In genomic region chr20:31680286-31681127, GRCh38 we compare ENCODE assay signal across 11 cellular contexts. TPM values are rescaled to one million over a fixed set of nuclear protein-coding genes. Genes with fewer than 3 reads are reported as not detected.
DNase-seq lines count a peak whose midpoint lies in the region; ATAC-seq and TF ChIP-seq lines count a peak whose summit lies in the region.
"Had no signal": no experiment of that assay in that cellular context is flagged by ENCODE, and none has a peak within 500 bp of the region (broad histone marks: within the 10 kb centered on the region; RNA-seq: fewer than 3 reads in every experiment).

No MANE protein-coding gene starts in this region.

- H4K91ac ChIP-seq in IMR-90 (ENCODE audit: insufficient read depth, low read depth, low read length), result peak overlapping the region; percentile 9; the same call in 1 of the 2 replicates

- no peak overlapping the region for H2AFZ ChIP-seq in IMR-90 (replicated peaks; ENCODE audit: low read length, poor library complexity)

- TF ChIP-seq RAD21 in IMR-90 (IDR thresholded peaks at IDR 0.05; ENCODE audit: low read length), result no peak

- H3K4ac ChIP-seq in IMR-90 (ENCODE audit: low read depth, low read length), result peak overlapping the region; percentile 15; the same call in 1 of the 2 replicates

- no peak for TF ChIP-seq POLR2A in IMR-90 (IDR thresholded peaks at IDR 0.05; ENCODE audit: low read depth, low read length)

- 0 out of 2 replicates have a peak overlapping the region, but pooled peaks have one; percentile 29 for H3K14ac ChIP-seq in IMR-90 (replicated peaks; ENCODE audit: low read depth, low read length)

- intact Hi-C loops in CD4-positive, alpha-beta T cell (cut with DNase I, micrococcal nuclease), result no loop called here
- intact Hi-C loops in IMR-90 (cut with micrococcal nuclease), result no loop called here

- in situ Hi-C loops in IMR-90 (cut with MboI; ENCODE audit: low sequenced_read_pairs), result no loop called here
- in situ Hi-C loops in brain microvascular endothelial cell (cut with HindIII; ENCODE audit: low pct_ligation_motif_present, low sequenced_read_pairs), result no loop called here

- peaks cover 56 to 89% of the 10 kb centered on the region in 2 experiments for H3K79me1 ChIP-seq in IMR-90 (ENCODE audit: low read depth in 1 of 2, low read length in 2 of 2)

- H3K4me1 Mint-ChIP-seq in CD4-positive, alpha-beta T cell (ENCODE audit: low read depth), result peaks cover 94% of the 10 kb centered on the region
- peaks cover 81% of the 10 kb centered on the region for H3K4me1 Mint-ChIP-seq in activated naive CD8-positive, alpha-beta T cell treated with anti-CD3 and anti-CD28 coated beads, Interleukin-2, amount 10 ng/mL, durations not matched to agents 7 days and 5 days
- H3K4me1 Mint-ChIP-seq in neural crest cell, result peaks cover 8% of the 10 kb centered on the region

- H3K27me3 ChIP-seq in CD4-positive, alpha-beta T cell (ENCODE audit: control insufficient read depth, insufficient read depth, low read length), result no peaks in the 10 kb centered on the region
- H3K27me3 ChIP-seq in IMR-90 (ENCODE audit: control insufficient read depth, insufficient read depth, low read length) (no peaks in the 10 kb centered on the region), brain microvascular endothelial cell (replicated peaks) (no peaks in the 10 kb centered on the region)

- CTCF ChIA-PET in CD4-positive, alpha-beta T cell (lab: Charles Lee), result interaction anchor here (1.8 kb wide), 1 partner anchor 19 kb away, joined by 8 read pairs; no protein-coding TSS in a partner anchor
- CTCF ChIA-PET in IMR-90 (lab: Yijun Ruan, JAX), result no interaction called here

- no peak overlapping the region for H4K8ac ChIP-seq in IMR-90 (ENCODE audit: low read depth in 2 of 2, low read length in 2 of 2)

- H3K23ac ChIP-seq in IMR-90 (ENCODE audit: low read depth, low read length), result peak overlapping the region; percentile 55

- no peak for TF ChIP-seq CTCF in CD4-positive, alpha-beta T cell (IDR thresholded peaks at IDR 0.05)
- TF ChIP-seq CTCF in IMR-90 (conservative IDR thresholded peaks at IDR 0.05; ENCODE audit: low read depth, low read length) (no peak), neural crest cell (conservative IDR thresholded peaks at IDR 0.05) (no peak), brain microvascular endothelial cell (IDR thresholded peaks at IDR 0.05; ENCODE audit: low read depth, low read length, missing control alignments) (no peak)

- 97% methylated on average over 3 of the region's 7 CpGs; no CpG with 5 or more reads in 1 of the 2 experiments for WGBS in IMR-90 (ENCODE audit: extremely low coverage in 2 of 2, insufficient read length in 1 of 2), 2 experiments

- peak overlapping the region; percentile 40; the same call in 1 of the 2 replicates for H2AK5ac ChIP-seq in IMR-90 (ENCODE audit: low read depth, low read length)

- dilution Hi-C loops in IMR-90 (cut with HindIII; ENCODE audit: low sequenced_read_pairs, unreplicated experiment), result no loop called here

- peak overlapping the region; percentile 56 for H3K27ac Mint-ChIP-seq in CD4-positive, alpha-beta T cell
- peak overlapping the region; percentile 84 for H3K27ac Mint-ChIP-seq in activated naive CD8-positive, alpha-beta T cell treated with anti-CD3 and anti-CD28 coated beads, Interleukin-2, amount 10 ng/mL, durations not matched to agents 7 days and 5 days
- peak overlapping the region; percentile 15 for H3K27ac Mint-ChIP-seq in neural crest cell (ENCODE audit: unreplicated experiment)

- 0 out of 2 replicates have a peak overlapping the region, but pooled peaks have one; percentile 4 for H2BK120ac ChIP-seq in IMR-90 (ENCODE audit: low read depth, low read length)

- POLR2A ChIA-PET in CD4-positive, alpha-beta T cell (lab: Charles Lee), result interaction anchor here (1.0 kb wide), 1 partner anchor 40 kb away, joined by 4 read pairs; no protein-coding TSS in a partner anchor
- POLR2A ChIA-PET in IMR-90 (lab: Charles Lee; ENCODE audit: unreplicated experiment), result no interaction called here
- POLR2A ChIA-PET in activated naive CD8-positive, alpha-beta T cell treated with anti-CD3 and anti-CD28 coated beads, Interleukin-2, amount 10 ng/mL, durations not matched to agents 7 days and 5 days (lab: Charles Lee), result interaction anchor here (1.1 to 1.7 kb wide), 3 partner anchors 17 to 43 kb away, joined by 3 to 8 read pairs (median 3); partner anchors contain the start of gene BCL2L1

- H2BK5ac ChIP-seq in IMR-90 (ENCODE audit: low read depth, low read length, poor library complexity, severe bottlenecking), result no peak overlapping the region

- ATAC-seq in CD4-positive, alpha-beta T cell (ENCODE audit: poor library complexity), result no peak
- ATAC-seq in IMR-90 (ENCODE audit: low read depth), result no peak
- ATAC-seq in activated naive CD8-positive, alpha-beta T cell treated with anti-CD3 and anti-CD28 coated beads, Interleukin-2, amount 10 ng/mL, durations not matched to agents 7 days and 5 days (ENCODE audit: low read depth), result no peak
- ATAC-seq in GM19035 (IDR thresholded peaks at IDR 0.05; ENCODE audit: unreplicated experiment), result no peak

- H2BK15ac ChIP-seq in IMR-90 (ENCODE audit: low read depth, low read length), result peak overlapping the region; percentile 52; the same call in 2 of the 3 replicates

- no peak overlapping the region for H4K5ac ChIP-seq in IMR-90 (ENCODE audit: low read depth, low read length)

- peaks cover 47% of the 10 kb centered on the region for H3K9me1 ChIP-seq in IMR-90 (ENCODE audit: insufficient read depth, low read length)

- no peak overlapping the region for H3K4me3 Mint-ChIP-seq in CD4-positive, alpha-beta T cell
- peak overlapping the region; percentile 43 for H3K4me3 Mint-ChIP-seq in activated naive CD8-positive, alpha-beta T cell treated with anti-CD3 and anti-CD28 coated beads, Interleukin-2, amount 10 ng/mL, durations not matched to agents 7 days and 5 days
- no peak overlapping the region for H3K4me3 Mint-ChIP-seq in neural crest cell
- H3K4me3 Mint-ChIP-seq: nephron had no signal

- peaks cover 28% of the 10 kb centered on the region for H3K4me1 ChIP-seq in IMR-90 (ENCODE audit: control insufficient read depth, insufficient read depth, low read length)

- no peak overlapping the region for H3K27ac ChIP-seq in CD4-positive, alpha-beta T cell (ENCODE audit: low read depth, low read length)
- H3K27ac ChIP-seq in IMR-90 (ENCODE audit: insufficient read depth, low read length) (no peak overlapping the region), brain microvascular endothelial cell (no peak overlapping the region)

- no peaks in the 10 kb centered on the region for H3K9me3 ChIP-seq in CD4-positive, alpha-beta T cell (ENCODE audit: control insufficient read depth, low read length)
- no peaks in the 10 kb centered on the region for H3K9me3 ChIP-seq in IMR-90 (ENCODE audit: control insufficient read depth, insufficient read depth, low read length)

- no peak overlapping the region for H2BK20ac ChIP-seq in IMR-90 (ENCODE audit: low read depth, low read length)

- H3K56ac ChIP-seq in IMR-90 (ENCODE audit: extremely low read depth, insufficient read depth, low read length), result no peak overlapping the region

- H3K4me3 ChIP-seq in IMR-90 (ENCODE audit: insufficient read depth, low read depth, low read length) (no peak overlapping the region), brain microvascular endothelial cell (ENCODE audit: low read depth, low read length) (no peak overlapping the region)

- H3K36me3 ChIP-seq in IMR-90 (ENCODE audit: control insufficient read depth, insufficient read depth, low read length), result peaks cover 24% of the 10 kb centered on the region
- peaks cover 21% of the 10 kb centered on the region for H3K36me3 ChIP-seq in brain microvascular endothelial cell (replicated peaks)

- no peak overlapping the region for H3K9ac ChIP-seq in IMR-90 (ENCODE audit: low read depth, low read length)

- H3K4me2 ChIP-seq in IMR-90 (ENCODE audit: low read depth, low read length), result no peak overlapping the region

- peaks cover 48% of the 10 kb centered on the region for H3K36me3 Mint-ChIP-seq in CD4-positive, alpha-beta T cell (ENCODE audit: low read depth)
- H3K36me3 Mint-ChIP-seq in activated naive CD8-positive, alpha-beta T cell treated with anti-CD3 and anti-CD28 coated beads, Interleukin-2, amount 10 ng/mL, durations not matched to agents 7 days and 5 days, result peaks cover 48% of the 10 kb centered on the region
- H3K36me3 Mint-ChIP-seq in neural crest cell (ENCODE audit: low read depth), result no peaks in the 10 kb centered on the region

- no peak overlapping the region for H2AK9ac ChIP-seq in IMR-90 (replicated peaks; ENCODE audit: low read depth, low read length, poor library complexity)

- peaks cover 46% of the 10 kb centered on the region for H4K20me1 ChIP-seq in IMR-90 (ENCODE audit: insufficient read depth, low read length)

- H3K18ac ChIP-seq in IMR-90 (ENCODE audit: low read depth, low read length), result no peak overlapping the region

- no peaks in the 10 kb centered on the region for H3K27me3 Mint-ChIP-seq in CD4-positive, alpha-beta T cell
- H3K27me3 Mint-ChIP-seq in activated naive CD8-positive, alpha-beta T cell treated with anti-CD3 and anti-CD28 coated beads, Interleukin-2, amount 10 ng/mL, durations not matched to agents 7 days and 5 days, result no peaks in the 10 kb centered on the region
- no peaks in the 10 kb centered on the region for H3K27me3 Mint-ChIP-seq in neural crest cell (ENCODE audit: low read depth)

- no peak for DNase-seq in CD4-positive, alpha-beta T cell
- DNase-seq in IMR-90 (no peak), neural crest cell (ENCODE audit: low read depth, low spot score) (no peak), brain microvascular endothelial cell (no peak), SIG-M5 treated with dmso at 0.1 percent for 504 hours (lab: John Stamatoyannopoulos, UW; ENCODE audit: unreplicated experiment) (no peak), NCI-H1436 treated with DMSO at 0.1 percent for 48 hours (lab: John Stamatoyannopoulos, UW) (no peak)
- no peak for DNase-seq in activated naive CD8-positive, alpha-beta T cell treated with anti-CD3 and anti-CD28 coated beads, Interleukin-2, amount 10 ng/mL, durations not matched to agents 7 days and 5 days
- DNase-seq: DMS153, NCI-H2029 had no signal

- no TSS peak for BruUV-seq in IMR-90 (replicated peaks; lab: Mats Ljungman, UMichigan)

- H3K9me3 Mint-ChIP-seq in CD4-positive, alpha-beta T cell, result no peaks in the 10 kb centered on the region
- H3K9me3 Mint-ChIP-seq in activated naive CD8-positive, alpha-beta T cell treated with anti-CD3 and anti-CD28 coated beads, Interleukin-2, amount 10 ng/mL, durations not matched to agents 7 days and 5 days, result no peaks in the 10 kb centered on the region
- no peaks in the 10 kb centered on the region for H3K9me3 Mint-ChIP-seq in neural crest cell
- H3K9me3 Mint-ChIP-seq: nephron had no signal

RNA-seq across cellular contexts. Expression of gene BCL2L1, which starts 42.2 kb away (rescaled TPM):
- total RNA-seq in CD4-positive, alpha-beta T cell, result 10 to 100 TPM; 11.8 to 11.9 TPM
- total RNA-seq in IMR-90 (2012; rRNA removed), result 41.9 and 45.5 TPM in 2 replicates
- 40.2 and 41.9 TPM in 2 replicates for polyA plus RNA-seq in IMR-90 (2012; rRNA removed)
- 44.9 and 47.2 TPM in 2 replicates for polyA plus RNA-seq in IMR-90 (2012; cell fraction: cytosol; rRNA removed)
- 22.6 and 23.8 TPM in 2 replicates for polyA plus RNA-seq in IMR-90 (2012; cell fraction: nucleus; rRNA removed; ENCODE audit: low replicate concordance)
- total RNA-seq in activated naive CD8-positive, alpha-beta T cell treated with anti-CD3 and anti-CD28 coated beads, Interleukin-2, amount 10 ng/mL, durations not matched to agents 7 days and 5 days, result 10 to 100 TPM; 61.7 to 64.5 TPM
- 74.3 and 74.8 TPM in 2 replicates for total RNA-seq in neural crest cell

RNA-seq across cellular contexts. Expression of gene COX4I2, which starts 42.8 kb away (rescaled TPM):
- total RNA-seq in CD4-positive, alpha-beta T cell, result not detected
- total RNA-seq in IMR-90 (2012; rRNA removed) (not detected in 2 replicates), neural crest cell (not detected in 2 replicates)
- not detected in 2 replicates for polyA plus RNA-seq in IMR-90 (2012; rRNA removed)
- polyA plus RNA-seq in IMR-90 (2012; cell fraction: cytosol; rRNA removed), result not detected in 2 replicates
- polyA plus RNA-seq in IMR-90 (2012; cell fraction: nucleus; rRNA removed; ENCODE audit: low replicate concordance), result not detected in 2 replicates
- total RNA-seq in activated naive CD8-positive, alpha-beta T cell treated with anti-CD3 and anti-CD28 coated beads, Interleukin-2, amount 10 ng/mL, durations not matched to agents 7 days and 5 days, result not detected

RNA-seq across cellular contexts. Expression of gene TPX2, which starts 58.6 kb away (rescaled TPM):
- under 1 TPM; 0.85 to 0.89 TPM for total RNA-seq in CD4-positive, alpha-beta T cell
- total RNA-seq in IMR-90 (2012; rRNA removed), result 72.2 and 82.2 TPM in 2 replicates
- 27.6 and 28.5 TPM in 2 replicates for polyA plus RNA-seq in IMR-90 (2012; rRNA removed)
- polyA plus RNA-seq in IMR-90 (2012; cell fraction: cytosol; rRNA removed), result 4.8 and 19.2 TPM in 2 replicates
- polyA plus RNA-seq in IMR-90 (2012; cell fraction: nucleus; rRNA removed; ENCODE audit: low replicate concordance), result 3.2 and 12.0 TPM in 2 replicates
- total RNA-seq in activated naive CD8-positive, alpha-beta T cell treated with anti-CD3 and anti-CD28 coated beads, Interleukin-2, amount 10 ng/mL, durations not matched to agents 7 days and 5 days, result 100 to 1,000 TPM; 111 to 114 TPM
- total RNA-seq in neural crest cell, result 208 and 210 TPM in 2 replicates

Comparison
In these comparisons a context has a peak if more than half of its experiments do, and no peak if none do; other contexts are left out.
1. H3K27ac Mint-ChIP-seq: peak in every context shown above with its lines; median percentile 84 in activated naive CD8-positive, alpha-beta T cell treated with anti-CD3 and anti-CD28 coated beads, Interleukin-2, amount 10 ng/mL, durations not matched to agents 7 days and 5 days; 56 in CD4-positive, alpha-beta T cell; 15 in neural crest cell.
2. RNA of gene TPX2, which starts 58.6 kb away (total RNA-seq): 208 to 210 TPM in neural crest cell, 111 to 114 TPM in activated naive CD8-positive, alpha-beta T cell treated with anti-CD3 and anti-CD28 coated beads, Interleukin-2, amount 10 ng/mL, durations not matched to agents 7 days and 5 days and 72.2 to 82.2 TPM in IMR-90; 0.85 to 0.89 TPM in CD4-positive, alpha-beta T cell; every median in the first group is over 10 times any median in the second.